ENCODE assay signal across 8 cellular contexts in genomic region chr13:41311607-41312500, GRCh38. TPM values are rescaled to one million over a fixed set of nuclear protein-coding genes. Genes with fewer than 3 reads are reported as not detected.
DNase-seq lines count a peak whose midpoint lies in the region; ATAC-seq and TF ChIP-seq lines count a peak whose summit lies in the region.

No MANE protein-coding gene starts in this region.

- H3K9me3 ChIP-seq in esophagus muscularis mucosa, result no peaks in the 10 kb centered on the region
- no peaks in the 10 kb centered on the region for H3K9me3 ChIP-seq in muscle layer of duodenum (ENCODE audit: control insufficient read depth in 1 of 2, low read length in 2 of 2)

- H3K27me3 Mint-ChIP-seq in activated T-cell treated with anti-CD3 and anti-CD28 coated beads, Interleukin-2, amount 50 U/mL, for 24 hours, result no peaks in the 10 kb centered on the region

- H3K4me1 ChIP-seq in esophagus muscularis mucosa, result peaks cover 20 to 47% (median 46%) of the 10 kb centered on the region in 4 donors
- H3K4me1 ChIP-seq in muscle layer of duodenum (ENCODE audit: control insufficient read depth in 1 of 2, insufficient read depth in 2 of 2, low read length in 2 of 2), result peaks cover 9 to 29% of the 10 kb centered on the region in 2 donors

- DNase-seq in NCI-H2107 treated with DMSO at 0.1 percent for 48 hours (lab: John Stamatoyannopoulos, UW; ENCODE audit: unreplicated experiment), result peak; percentile 2
- DNase-seq in NCI-H2107 (lab: John Stamatoyannopoulos, UW), result no peak
- DNase-seq in NOMO-1 treated with DMSO at 0.1 percent for 48 hours (lab: John Stamatoyannopoulos, UW; ENCODE audit: unreplicated experiment), result peak; percentile 45
- DNase-seq in activated T-cell treated with anti-CD3 and anti-CD28 coated beads, Interleukin-2, amount 50 U/mL, for 24 hours, result peak; percentile 74
- DNase-seq in esophagus muscularis mucosa (ENCODE audit: extremely low spot score), result no peak
- DNase-seq in stimulated activated naive CD8-positive, alpha-beta T cell treated with anti-CD3 and anti-CD28 coated beads, Interleukin-15, Interleukin-2, amounts not matched to agents 100 U/mL and 50 U/mL, for 24 hours, result peak; percentile 62

- TF ChIP-seq POLR2A in esophagus muscularis mucosa (IDR thresholded peaks at IDR 0.05; ENCODE audit: low read depth), result peak; percentile 6

- H3K4me1 Mint-ChIP-seq in activated T-cell treated with anti-CD3 and anti-CD28 coated beads, Interleukin-2, amount 50 U/mL, for 24 hours (ENCODE audit: low read depth), result peaks cover 43% of the 10 kb centered on the region

- no peaks in the 10 kb centered on the region for H3K27me3 ChIP-seq in esophagus muscularis mucosa
- no peaks in the 10 kb centered on the region for H3K27me3 ChIP-seq in muscle layer of duodenum (ENCODE audit: low read depth, low read length)

- peak; percentile 40 for ATAC-seq in HG02981 (IDR thresholded peaks at IDR 0.05; ENCODE audit: unreplicated experiment)
- peak; percentile 44 for ATAC-seq in stimulated activated naive CD8-positive, alpha-beta T cell treated with anti-CD3 and anti-CD28 coated beads, Interleukin-15, Interleukin-2, amounts not matched to agents 100 U/mL and 50 U/mL, for 24 hours

- TF ChIP-seq EP300 in esophagus muscularis mucosa (IDR thresholded peaks at IDR 0.05), result no peak

- peak overlapping the region; percentile 98 for H3K27ac Mint-ChIP-seq in activated T-cell treated with anti-CD3 and anti-CD28 coated beads, Interleukin-2, amount 50 U/mL, for 24 hours

- intact Hi-C loops in esophagus muscularis mucosa (cut with DNase I), result loop anchor here (5.0 kb wide), 1 partner anchor 50 kb away; the partner anchor contains the start of gene MTRF1

- no peaks in the 10 kb centered on the region for H3K36me3 ChIP-seq in esophagus muscularis mucosa
- H3K36me3 ChIP-seq in muscle layer of duodenum (ENCODE audit: control insufficient read depth in 1 of 2, insufficient read depth in 2 of 2, low read length in 2 of 2), result no peaks in the 10 kb centered on the region

- H3K27ac ChIP-seq in esophagus muscularis mucosa (replicated peaks in 1 of 4), result peak overlapping the region; percentile 91 to 97 (median 94)
- peak overlapping the region; percentile 95 for H3K27ac ChIP-seq in muscle layer of duodenum (ENCODE audit: low read length)

- H3K4me3 Mint-ChIP-seq in activated T-cell treated with anti-CD3 and anti-CD28 coated beads, Interleukin-2, amount 50 U/mL, for 24 hours, result peak overlapping the region; percentile 95

- H3K36me3 Mint-ChIP-seq in activated T-cell treated with anti-CD3 and anti-CD28 coated beads, Interleukin-2, amount 50 U/mL, for 24 hours (ENCODE audit: low read depth), result peaks cover 19% of the 10 kb centered on the region

- H3K4me3 ChIP-seq in esophagus muscularis mucosa, result peak overlapping the region; percentile 87 to 98 (median 92)
- peak overlapping the region; percentile 78 to 99 for H3K4me3 ChIP-seq in muscle layer of duodenum (ENCODE audit: low read depth in 1 of 2, low read length in 2 of 2)

- peak in 1 of 3 experiments; percentile 3 for TF ChIP-seq CTCF in esophagus muscularis mucosa (IDR thresholded peaks at IDR 0.05)

- H3K9me3 Mint-ChIP-seq in activated T-cell treated with anti-CD3 and anti-CD28 coated beads, Interleukin-2, amount 50 U/mL, for 24 hours, result no peaks in the 10 kb centered on the region

- under 1% methylated on average over 62 of the region's 63 CpGs for WGBS in esophagus muscularis mucosa

RNA-seq across cellular contexts. Expression of gene NAA16, which starts 0.8 kb away (rescaled TPM):
- total RNA-seq in esophagus muscularis mucosa, result 10 to 100 TPM; 13.8 to 22.0 (median 14.9) TPM

RNA-seq across cellular contexts. Expression of gene MTRF1, which starts 48.5 kb away (rescaled TPM):
- 10 to 100 TPM in 1 of 4 donors, 1 to 10 TPM in 3; 6.4 to 18.7 (median 8.9) TPM for total RNA-seq in esophagus muscularis mucosa

Comparison
In these comparisons a context has a peak if more than half of its experiments do, and no peak if none do; other contexts are left out.
1. DNase-seq: peak in NCI-H2107 treated with DMSO at 0.1 percent for 48 hours (single experiment), NOMO-1 treated with DMSO at 0.1 percent for 48 hours (single experiment), activated T-cell treated with anti-CD3 and anti-CD28 coated beads, Interleukin-2, amount 50 U/mL, for 24 hours (single experiment) and stimulated activated naive CD8-positive, alpha-beta T cell treated with anti-CD3 and anti-CD28 coated beads, Interleukin-15, Interleukin-2, amounts not matched to agents 100 U/mL and 50 U/mL, for 24 hours (single experiment); none in NCI-H2107 (single experiment) and esophagus muscularis mucosa (single experiment).